In the genomic region with DNA sequence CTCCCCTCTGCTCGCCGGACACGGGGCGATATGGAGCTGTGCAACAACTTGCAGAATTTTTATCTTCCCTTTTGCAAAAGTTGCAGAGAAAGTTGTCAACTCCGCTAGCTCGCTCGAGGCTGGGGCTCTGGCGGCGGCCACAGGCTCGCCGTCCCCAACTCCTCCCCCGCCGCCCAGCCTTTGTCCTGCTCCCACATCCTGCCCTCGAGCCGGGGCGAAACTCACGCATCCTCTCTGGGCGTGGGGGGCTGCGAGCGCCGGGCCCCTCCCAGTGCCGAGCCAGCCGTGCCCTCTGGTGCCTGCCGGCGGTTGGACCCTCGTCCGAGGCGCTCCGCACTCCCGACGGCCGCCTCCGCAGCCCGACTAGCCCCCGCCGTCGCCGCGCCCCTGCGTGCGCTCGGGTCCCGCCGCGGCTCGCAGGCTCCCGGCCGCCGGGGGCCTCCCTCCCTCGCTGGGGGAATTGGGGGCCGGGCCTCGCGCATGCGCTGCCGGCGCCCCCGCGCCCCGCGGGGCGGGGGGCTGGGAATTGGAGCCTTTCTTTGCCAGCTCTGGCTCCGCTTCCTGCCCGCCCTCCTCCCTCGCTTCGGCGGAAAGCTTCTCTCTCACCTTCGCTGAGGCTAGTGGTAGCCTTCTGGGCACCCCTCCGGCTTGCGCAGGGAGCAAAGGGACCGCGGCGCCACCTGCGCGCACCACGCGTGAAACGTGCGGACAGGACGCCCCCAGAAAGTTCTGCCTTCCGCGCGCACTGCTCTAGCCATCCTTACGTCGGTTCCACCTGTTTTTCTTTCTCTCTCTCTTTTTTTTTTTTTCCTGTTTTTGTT, we compare ENCODE assay signal across 8 cellular contexts. TPM values are rescaled to one million over a fixed set of nuclear protein-coding genes. Genes with fewer than 3 reads are reported as not detected.
DNase-seq lines count a peak whose midpoint lies in the region; ATAC-seq and TF ChIP-seq lines count a peak whose summit lies in the region.

A gene with protein sequence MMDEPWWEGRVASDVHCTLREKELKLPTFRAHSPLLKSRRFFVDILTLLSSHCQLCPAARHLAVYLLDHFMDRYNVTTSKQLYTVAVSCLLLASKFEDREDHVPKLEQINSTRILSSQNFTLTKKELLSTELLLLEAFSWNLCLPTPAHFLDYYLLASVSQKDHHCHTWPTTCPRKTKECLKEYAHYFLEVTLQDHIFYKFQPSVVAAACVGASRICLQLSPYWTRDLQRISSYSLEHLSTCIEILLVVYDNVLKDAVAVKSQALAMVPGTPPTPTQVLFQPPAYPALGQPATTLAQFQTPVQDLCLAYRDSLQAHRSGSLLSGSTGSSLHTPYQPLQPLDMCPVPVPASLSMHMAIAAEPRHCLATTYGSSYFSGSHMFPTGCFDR (minus strand): TSS at position 426 of the 821 bp plus-strand sequence. CDS start 641 bp downstream, outside the sequence.

- H3K4me1 Mint-ChIP-seq in WTC11: peaks cover 47% of the 10 kb centered on the region
- peaks cover 2 to 17% (median 12%) of the 10 kb centered on the region in 7 donors for H3K4me1 Mint-ChIP-seq in naive thymus-derived CD4-positive, alpha-beta T cell

- peak within 1 kb of the TSS; percentile 90 for H3K4me3 Mint-ChIP-seq in WTC11
- H3K4me3 Mint-ChIP-seq in naive thymus-derived CD4-positive, alpha-beta T cell: peak within 1 kb of the TSS; percentile 16 to 85 (median 77)

- peak within 1 kb of the TSS; percentile 71 for H3K4me3 ChIP-seq in fibroblast of villous mesenchyme (ENCODE audit: low read depth, low read length)
- no peak within 1 kb of the TSS for H3K4me3 ChIP-seq in naive thymus-derived CD4-positive, alpha-beta T cell (ENCODE audit: low read length)

- no peaks in the 10 kb centered on the region for H3K4me1 ChIP-seq in naive thymus-derived CD4-positive, alpha-beta T cell (ENCODE audit: control insufficient read depth in 2 of 2, insufficient read depth in 2 of 2, low read length in 2 of 2)

- peak within 1 kb of the TSS; percentile 85 for H3K27ac Mint-ChIP-seq in WTC11
- H3K27ac Mint-ChIP-seq in naive thymus-derived CD4-positive, alpha-beta T cell: peak within 1 kb of the TSS in 1 of 9 donors; percentile 10

- no peaks in the 10 kb centered on the region for H3K27me3 ChIP-seq in naive thymus-derived CD4-positive, alpha-beta T cell (ENCODE audit: control insufficient read depth in 2 of 2, insufficient read depth in 2 of 2, low read length in 2 of 2)

- intact Hi-C loops in naive thymus-derived CD4-positive, alpha-beta T cell (cut with micrococcal nuclease): no loop called here

- H3K9me3 ChIP-seq in naive thymus-derived CD4-positive, alpha-beta T cell (ENCODE audit: control insufficient read depth in 2 of 3, low read length in 3 of 3): no peaks in the 10 kb centered on the region

- peak; percentile 57 for ATAC-seq in GM21423 (IDR thresholded peaks at IDR 0.05; ENCODE audit: unreplicated experiment)
- peak; percentile 82 for ATAC-seq in WTC11
- ATAC-seq in naive thymus-derived CD4-positive, alpha-beta T cell: peak; percentile 29
- ATAC-seq in HG02623 (IDR thresholded peaks at IDR 0.05; ENCODE audit: unreplicated experiment): no peak
- no peak for ATAC-seq in activated CD4-positive, CD25-positive, alpha-beta regulatory T cell treated with anti-CD3 and anti-CD28 coated beads, Interleukin-2, amount 50 U/mL, for 24 hours

- DNase-seq in DMS153 (lab: John Stamatoyannopoulos, UW): peak; percentile 54
- DNase-seq in NCI-H128 (lab: John Stamatoyannopoulos, UW; ENCODE audit: unreplicated experiment): peak; percentile 55
- DNase-seq in WTC11 (ENCODE audit: low spot score): peak; percentile 88
- DNase-seq in fibroblast of villous mesenchyme (ENCODE audit: low read depth): peak; percentile 48
- DNase-seq in naive thymus-derived CD4-positive, alpha-beta T cell: no peak

- H3K36me3 Mint-ChIP-seq in WTC11: peaks cover 17% of the 10 kb centered on the region
- peaks cover 0 to 5% (median 0%) of the 10 kb centered on the region in 5 donors for H3K36me3 Mint-ChIP-seq in naive thymus-derived CD4-positive, alpha-beta T cell

- H3K9me3 Mint-ChIP-seq in WTC11: no peaks in the 10 kb centered on the region
- peaks cover 0 to 2% (median 0%) of the 10 kb centered on the region in 11 donors for H3K9me3 Mint-ChIP-seq in naive thymus-derived CD4-positive, alpha-beta T cell

- no peak for TF ChIP-seq CTCF in WTC11 (IDR thresholded peaks at IDR 0.05)
- no peak for TF ChIP-seq CTCF in fibroblast of villous mesenchyme (IDR thresholded peaks at IDR 0.05; ENCODE audit: insufficient read depth, low read depth, low read length)

- H3K27ac ChIP-seq in naive thymus-derived CD4-positive, alpha-beta T cell (ENCODE audit: low read depth, low read length): no peak within 1 kb of the TSS

- H3K36me3 ChIP-seq in naive thymus-derived CD4-positive, alpha-beta T cell (ENCODE audit: control insufficient read depth in 2 of 3, insufficient read depth in 3 of 3, low read length in 3 of 3): no peaks in the 10 kb centered on the region

- CTCF ChIA-PET in WTC11 (lab: Charles Lee): interaction anchor here (0.7 to 3.1 kb wide), 8 partner anchors 14 to 231 kb away, joined by 3 to 18 read pairs (median 4); no protein-coding TSS in a partner anchor
- CTCF ChIA-PET in naive thymus-derived CD4-positive, alpha-beta T cell (lab: Charles Lee): interaction anchor here (0.5 kb wide), 1 partner anchor 169 kb away, joined by 5 read pairs; no protein-coding TSS in a partner anchor

- no peaks in the 10 kb centered on the region; the same call in 1 of the 2 replicates for H3K27me3 Mint-ChIP-seq in WTC11 (ENCODE audit: low read depth)
- peaks cover 55 to 82% (median 74%) of the 10 kb centered on the region in 5 donors for H3K27me3 Mint-ChIP-seq in naive thymus-derived CD4-positive, alpha-beta T cell

- POLR2A ChIA-PET in WTC11 (lab: Charles Lee): interaction anchor here (0.5 to 2.9 kb wide), 8 partner anchors 15 to 152 kb away, joined by 3 to 18 read pairs (median 6); no protein-coding TSS in a partner anchor
- POLR2A ChIA-PET in naive thymus-derived CD4-positive, alpha-beta T cell (lab: Charles Lee): no interaction called here

TF ChIP-seq in WTC11, 78 proteins besides CTCF, POLR2A, EP300 and RAD21 (continues in another document):
- TF ChIP-seq ZBTB21 (CRISPR knock-in tag; IDR thresholded peaks at IDR 0.05; ENCODE audit: borderline replicate concordance) (0 out of 2 replicates have a peak, but pooled peaks have one; percentile 74), EMX1 (CRISPR knock-in tag; IDR thresholded peaks at IDR 0.05) (no peak), HMGXB4 (CRISPR knock-in tag; IDR thresholded peaks at IDR 0.05) (peak; percentile 32; the same call in 1 of the 2 replicates), GTF2I (CRISPR knock-in tag; conservative IDR thresholded peaks at IDR 0.05) (no peak), MAX (CRISPR knock-in tag; IDR thresholded peaks at IDR 0.05) (0 out of 2 replicates have a peak, but pooled peaks have one; percentile 57), E2F1 (CRISPR knock-in tag; IDR thresholded peaks at IDR 0.05) (0 out of 2 replicates have a peak, but pooled peaks have one; percentile 20), NR3C1 (CRISPR knock-in tag; conservative IDR thresholded peaks at IDR 0.05; ENCODE audit: low read depth) (no peak)

RNA-seq across cellular contexts. Expression of the gene that starts here (rescaled TPM):
- total RNA-seq in WTC11 (2021) (27.9 to 31.3 TPM (median 28.6 TPM) in 3 replicates), fibroblast of villous mesenchyme (0.86 and 1.3 TPM in 2 replicates)
- total RNA-seq in naive thymus-derived CD4-positive, alpha-beta T cell: 1 to 10 TPM in 1 of 5 experiments, under 1 TPM in 1, not detected in 3; 0.42 to 2.3 TPM
- not detected for polyA plus RNA-seq in naive thymus-derived CD4-positive, alpha-beta T cell

Comparison
In these comparisons a context has a peak if more than half of its experiments do, and no peak if none do; other contexts are left out.
1. DNase-seq: peak in DMS153 (single experiment), NCI-H128 (single experiment), WTC11 (single experiment) and fibroblast of villous mesenchyme (single experiment); none in naive thymus-derived CD4-positive, alpha-beta T cell (0 of 9).
2. ATAC-seq: peak in GM21423 (single experiment), WTC11 (single experiment) and naive thymus-derived CD4-positive, alpha-beta T cell (single experiment); none in HG02623 (single experiment) and activated CD4-positive, CD25-positive, alpha-beta regulatory T cell treated with anti-CD3 and anti-CD28 coated beads, Interleukin-2, amount 50 U/mL, for 24 hours (0 of 2).